In the genomic region with DNA sequence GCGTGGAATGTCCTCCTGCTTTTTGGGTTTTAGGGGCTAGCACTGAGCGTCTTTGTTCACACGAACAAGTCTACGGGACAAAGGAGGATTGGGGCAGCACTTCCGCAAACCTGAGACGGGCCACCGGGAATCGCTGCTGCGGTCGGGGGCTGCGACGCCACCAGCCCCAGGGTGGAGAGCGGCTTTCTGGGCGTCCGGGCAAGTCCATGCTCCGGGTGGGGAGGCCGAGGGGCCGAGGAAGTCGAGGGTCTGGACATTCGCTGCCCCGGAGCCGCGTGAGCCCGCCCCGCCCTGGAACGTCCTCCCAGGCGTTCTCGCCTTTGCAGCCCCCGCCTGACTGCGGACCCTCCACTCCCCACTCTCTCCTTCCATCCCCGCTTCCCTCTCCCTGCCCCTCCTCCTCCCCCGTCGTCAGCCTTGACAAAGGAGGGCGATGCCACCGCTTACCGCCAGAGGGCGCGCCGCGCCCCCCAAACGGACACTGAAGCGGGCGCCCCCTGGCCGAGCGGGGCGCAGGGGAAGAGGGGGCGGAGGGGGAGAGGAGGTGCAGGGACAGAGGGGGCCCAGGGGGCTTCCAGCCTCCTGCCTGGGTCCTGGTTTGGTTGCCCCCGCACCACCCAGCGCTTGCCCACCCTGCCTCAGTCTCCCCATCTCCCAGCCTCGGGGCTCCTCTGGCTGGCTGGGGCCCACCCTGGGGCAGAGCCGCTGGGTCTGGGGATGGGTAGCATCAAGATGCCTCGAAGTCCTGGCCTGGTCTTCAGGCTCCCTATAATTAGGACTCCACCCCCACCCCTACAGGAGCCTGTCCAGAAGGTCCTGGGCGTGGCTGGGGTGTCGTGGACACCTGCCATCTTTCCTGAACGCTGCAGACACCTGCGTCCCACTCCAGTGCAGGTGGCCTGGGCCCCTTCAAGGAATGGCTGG, we compare ENCODE assay signal across 8 cellular contexts. TPM values are rescaled to one million over a fixed set of nuclear protein-coding genes. Genes with fewer than 3 reads are reported as not detected.
A peak's percentile ranks its signal among the peaks of the same experiment; 100 is the strongest.
DNase-seq lines count a peak whose midpoint lies in the region; ATAC-seq and TF ChIP-seq lines count a peak whose summit lies in the region.

No MANE protein-coding gene starts in this region.

- H3K27me3 ChIP-seq in SK-N-SH (ENCODE audit: insufficient read depth) (no peaks in the 10 kb centered on the region), vagina (no peaks in the 10 kb centered on the region)

- peak overlapping the region; percentile 78 for H3K4me2 ChIP-seq in SK-N-SH

- DNase-seq in GM10248 (ENCODE audit: extremely low spot score) (peak; percentile 90), SK-N-SH (peak; percentile 98), amniotic epithelial cell (ENCODE audit: low read depth) (peak; percentile 17), hepatic stellate cell (ENCODE audit: low spot score) (peak; percentile 90), putamen (ENCODE audit: low spot score) (peak; percentile 59), vagina (ENCODE audit: extremely low spot score in 2 of 2) (no peak)

- H3K27ac ChIP-seq in SK-N-SH (ENCODE audit: low read depth in 2 of 2, low read length in 1 of 2) (no peak overlapping the region; a peak in 1 of 4 replicates), vagina (no peak overlapping the region)

- TF ChIP-seq CTCF in GM10248 (IDR thresholded peaks at IDR 0.05; ENCODE audit: control extremely low read depth, extremely low read depth, low read depth, missing control alignments) (peak; percentile 99), SK-N-SH (IDR thresholded peaks at IDR 0.05) (peak; percentile 87), vagina (IDR thresholded peaks at IDR 0.05) (peak; percentile 89 to 98 (median 91))

- no peaks in the 10 kb centered on the region for H3F3A ChIP-seq in SK-N-SH (replicated peaks; ENCODE audit: insufficient read depth)

- POLR2A ChIA-PET in GM10248 (lab: Yijun Ruan, JAX) (no interaction called here), SK-N-SH (lab: Yijun Ruan, JAX) (no interaction called here)

- H3K4me3 ChIP-seq in SK-N-SH (ENCODE audit: low read depth in 2 of 2, low read length in 1 of 2) (peak overlapping the region; percentile 46 to 58), vagina (peak overlapping the region; percentile 30 to 32)

- TF ChIP-seq EP300 in SK-N-SH (IDR thresholded peaks at IDR 0.05; ENCODE audit: borderline replicate concordance in 1 of 2, low read depth in 1 of 2, low read length in 1 of 2): no peak

- no peak for TF ChIP-seq POLR2A in vagina (IDR thresholded peaks at IDR 0.05)

- CTCF ChIA-PET in GM10248 (lab: Yijun Ruan, JAX): interaction anchor here (0.7 to 1.7 kb wide), 5 partner anchors 28 to 176 kb away, joined by 3 to 8 read pairs (median 5); no protein-coding TSS in a partner anchor
- CTCF ChIA-PET in SK-N-SH (lab: Yijun Ruan, JAX): interaction anchor here (0.6 to 1.9 kb wide), 7 partner anchors 9 to 538 kb away, joined by 3 to 8 read pairs (median 4); no protein-coding TSS in a partner anchor

- H3K36me3 ChIP-seq in SK-N-SH (replicated peaks in 1 of 2; ENCODE audit: control insufficient read depth in 1 of 2, insufficient read depth in 2 of 2, low read length in 1 of 2) (no peaks in the 10 kb centered on the region), vagina (no peaks in the 10 kb centered on the region)

- peak; percentile 76 for TF ChIP-seq RAD21 in SK-N-SH (IDR thresholded peaks at IDR 0.05; ENCODE audit: low read length)

- no peaks in the 10 kb centered on the region for H3K9me2 ChIP-seq in SK-N-SH

- H3K4me1 ChIP-seq in SK-N-SH (ENCODE audit: control insufficient read depth in 1 of 2, insufficient read depth in 2 of 2, low read depth in 1 of 2, low read length in 1 of 2) (peaks cover 0 to 2% of the 10 kb centered on the region in 2 experiments; a peak in 1 of 4 replicates), vagina (peaks cover 10% of the 10 kb centered on the region)

- peak; percentile 80 for ATAC-seq in HG03175 (IDR thresholded peaks at IDR 0.05; ENCODE audit: unreplicated experiment)
- no peak for ATAC-seq in HG02938 (IDR thresholded peaks at IDR 0.05; ENCODE audit: unreplicated experiment)

- peak overlapping the region; percentile 25; the same call in 1 of the 2 replicates for H3K9ac ChIP-seq in SK-N-SH

- H2AFZ ChIP-seq in SK-N-SH (ENCODE audit: low read depth): peak overlapping the region; percentile 89

- H3K9me3 ChIP-seq in SK-N-SH (no peaks in the 10 kb centered on the region), vagina (no peaks in the 10 kb centered on the region)

- WGBS in SK-N-SH (ENCODE audit: low lambda C conversion rate): 69% methylated on average over 4 of the region's 56 CpGs

- intact Hi-C loops in vagina (cut with DNase I): loop anchor here (2.0 kb wide), 1 partner anchor 56 kb away; no protein-coding TSS in a partner anchor

- H4K20me1 ChIP-seq in SK-N-SH (ENCODE audit: insufficient read depth): no peaks in the 10 kb centered on the region

- H3K79me2 ChIP-seq in SK-N-SH (ENCODE audit: insufficient read depth): no peaks in the 10 kb centered on the region

TF ChIP-seq in SK-N-SH, 30 proteins besides CTCF, POLR2A, EP300 and RAD21:
- TF ChIP-seq CHD2 (IDR thresholded peaks at IDR 0.05; ENCODE audit: low read length, partially characterized antibody): peak; percentile 60
- TF ChIP-seq SMC3 (IDR thresholded peaks at IDR 0.05; ENCODE audit: low read depth, low read length): peak; percentile 82
- TF ChIP-seq NRF1 (IDR thresholded peaks at IDR 0.05; ENCODE audit: low read depth, low read length): no peak
- TF ChIP-seq, protein P1, sequence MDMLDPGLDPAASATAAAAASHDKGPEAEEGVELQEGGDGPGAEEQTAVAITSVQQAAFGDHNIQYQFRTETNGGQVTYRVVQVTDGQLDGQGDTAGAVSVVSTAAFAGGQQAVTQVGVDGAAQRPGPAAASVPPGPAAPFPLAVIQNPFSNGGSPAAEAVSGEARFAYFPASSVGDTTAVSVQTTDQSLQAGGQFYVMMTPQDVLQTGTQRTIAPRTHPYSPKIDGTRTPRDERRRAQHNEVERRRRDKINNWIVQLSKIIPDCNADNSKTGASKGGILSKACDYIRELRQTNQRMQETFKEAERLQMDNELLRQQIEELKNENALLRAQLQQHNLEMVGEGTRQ (IDR thresholded peaks at IDR 0.05; ENCODE audit: borderline replicate concordance, low read depth, low read length): no peak

RNA-seq across cellular contexts. Expression of a gene that starts 39.1 kb away (rescaled TPM):
- polyA plus RNA-seq in SK-N-SH (2012; rRNA removed): 20.1 and 32.5 TPM in 2 replicates
- polyA plus RNA-seq in SK-N-SH (2012; cell fraction: cytosol; rRNA removed): 15.4 and 20.2 TPM in 2 replicates
- polyA plus RNA-seq in SK-N-SH (2012; cell fraction: nucleus; rRNA removed): 97.9 and 115 TPM in 2 replicates
- total RNA-seq in vagina: 49.1 TPM

RNA-seq across cellular contexts. Expression of a gene that starts 45.7 kb away (rescaled TPM):
- 1.1 and 1.7 TPM in 2 replicates for polyA plus RNA-seq in SK-N-SH (2012; rRNA removed)
- polyA plus RNA-seq in SK-N-SH (2012; cell fraction: cytosol; rRNA removed): 1.5 and 1.8 TPM in 2 replicates
- 1.7 and 2.9 TPM in 2 replicates for polyA plus RNA-seq in SK-N-SH (2012; cell fraction: nucleus; rRNA removed)
- 7.9 TPM for total RNA-seq in vagina

Comparison
In these comparisons a context has a peak if more than half of its experiments do, and no peak if none do; other contexts are left out.
1. DNase-seq: peak in GM10248 (single experiment), SK-N-SH (single experiment), amniotic epithelial cell (single experiment), hepatic stellate cell (single experiment) and putamen (single experiment); none in vagina (0 of 2).
2. Peak in every context shown above with its lines, with median percentiles within 50 percentile points of each other: CTCF ChIP-seq.